In the genomic region with DNA sequence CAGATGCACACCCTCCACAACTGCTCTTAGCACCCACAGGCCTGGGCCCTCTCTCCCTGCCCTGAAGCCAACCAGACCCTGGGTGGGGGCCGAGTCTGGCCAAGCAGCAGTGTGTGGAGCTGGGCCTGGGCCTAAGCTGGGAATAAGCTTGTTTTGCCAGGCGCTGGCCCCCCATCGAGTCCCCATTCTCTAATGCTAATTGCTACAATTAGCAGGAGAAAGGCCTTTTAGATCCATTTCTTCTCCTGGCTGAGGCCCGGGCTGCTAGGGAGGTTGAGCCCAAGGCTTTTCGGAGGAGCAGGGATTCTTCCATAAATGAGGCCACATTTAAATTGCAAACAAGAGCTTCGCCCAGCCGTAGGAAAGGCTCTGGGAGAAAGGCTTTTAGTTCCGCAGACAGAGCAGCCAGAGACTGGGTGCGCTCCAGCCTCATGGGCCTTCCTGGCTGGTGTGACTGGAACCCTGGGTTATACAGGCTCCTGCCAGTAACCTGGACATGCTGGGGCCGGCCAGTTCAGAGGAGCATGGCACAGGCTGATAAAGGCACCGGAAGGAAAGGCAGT, we compare ENCODE assay signal across 17 cellular contexts. TPM values are rescaled to one million over a fixed set of nuclear protein-coding genes. Genes with fewer than 3 reads are reported as not detected.
DNase-seq lines count a peak whose midpoint lies in the region; ATAC-seq and TF ChIP-seq lines count a peak whose summit lies in the region.
"Had no signal": no experiment of that assay in that cellular context is flagged by ENCODE, and none has a peak within 500 bp of the region (broad histone marks: within the 10 kb centered on the region; RNA-seq: fewer than 3 reads in every experiment).

No MANE protein-coding gene starts in this region.

- H3K27me3 ChIP-seq in left lung = no peaks in the 10 kb centered on the region
- no peaks in the 10 kb centered on the region for H3K27me3 ChIP-seq in suprapubic skin
- H3K27me3 ChIP-seq: cardiac muscle cell had no signal

- peaks cover 0 to 5% of the 10 kb centered on the region in 2 donors for H3K36me3 ChIP-seq in left lung
- H3K36me3 ChIP-seq in suprapubic skin = no peaks in the 10 kb centered on the region
- H3K36me3 ChIP-seq: cardiac muscle cell had no signal

- H3K27ac ChIP-seq in coronary artery (no peak overlapping the region), left lung (peak overlapping the region; percentile 13 to 23), suprapubic skin (no peak overlapping the region)

- intact Hi-C loops in left lung (cut with DNase I) = no loop called here

- H3K4me3 ChIP-seq in coronary artery (no peak overlapping the region), left lung (no peak overlapping the region), suprapubic skin (no peak overlapping the region)
- H3K4me3 ChIP-seq: cardiac muscle cell had no signal

- peak; percentile 55 for DNase-seq in activated effector memory CD4-positive, alpha-beta T cell treated with anti-CD3 and anti-CD28 coated beads, Interleukin-2, amount 50 U/mL, for 16 hours
- no peak for DNase-seq in activated effector memory CD4-positive, alpha-beta T cell treated with Interleukin-2 at 50 U/mL for 16 hours
- DNase-seq in coronary artery (ENCODE audit: low spot score) (peak; percentile 66), left lung (peak; percentile 25 to 62), suprapubic skin (ENCODE audit: low spot score in 2 of 2) (peak; percentile 44 to 62), SIG-M5 (lab: John Stamatoyannopoulos, UW) (no peak)
- no peak for DNase-seq in stimulated activated CD4-positive, alpha-beta T cell treated with anti-CD3 and anti-CD28 coated beads, Interleukin-1b, Interleukin-23, amount 100 ng/mL, for 48 hours
- DNase-seq: activated CD8-positive, alpha-beta memory T cell treated with anti-CD3 and anti-CD28 coated beads, Interleukin-2, amount 10 ng/mL, durations not matched to agents 7 days and 5 days; activated naive CD8-positive, alpha-beta T cell treated with anti-CD3 and anti-CD28 coated beads for 36 hours; CD8-positive, alpha-beta T cell; GDM1; natural killer cell; NCI-H1436; NCI-H510A treated with DMSO at 0.1 percent for 48 hours; stimulated activated naive CD8-positive, alpha-beta T cell treated with anti-CD3 and anti-CD28 coated beads, Interleukin-15, Interleukin-2, amounts not matched to agents 100 U/mL and 50 U/mL, for 24 hours had no signal

- TF ChIP-seq POLR2A in suprapubic skin (IDR thresholded peaks at IDR 0.05) = no peak

- no peak for TF ChIP-seq EP300 in suprapubic skin (IDR thresholded peaks at IDR 0.05)

- no peak for ATAC-seq in left lung
- ATAC-seq in GM21515 (IDR thresholded peaks at IDR 0.05; ENCODE audit: unreplicated experiment) = no peak
- ATAC-seq: activated CD8-positive, alpha-beta memory T cell treated with anti-CD3 and anti-CD28 coated beads, Interleukin-2, amount 10 ng/mL, durations not matched to agents 7 days and 5 days; CD8-positive, alpha-beta T cell; natural killer cell; stimulated activated naive CD8-positive, alpha-beta T cell treated with anti-CD3 and anti-CD28 coated beads, Interleukin-15, Interleukin-2, amounts not matched to agents 100 U/mL and 50 U/mL, for 24 hours had no signal

- TF ChIP-seq CTCF in coronary artery (IDR thresholded peaks at IDR 0.05) (no peak), left lung (IDR thresholded peaks at IDR 0.05) (no peak), suprapubic skin (IDR thresholded peaks at IDR 0.05) (no peak)

- H3K9me3 ChIP-seq in left lung = no peaks in the 10 kb centered on the region
- H3K9me3 ChIP-seq in suprapubic skin = no peaks in the 10 kb centered on the region

- H3K4me1 ChIP-seq in left lung (peaks cover 7 to 22% of the 10 kb centered on the region in 2 donors), suprapubic skin (peaks cover 19% of the 10 kb centered on the region)

- WGBS in suprapubic skin = 85% methylated on average over 7 of the region's 11 CpGs

RNA-seq across cellular contexts. Expression of a gene that starts 6.4 kb away (rescaled TPM):
- total RNA-seq in left lung = 1 to 10 TPM; 2.5 to 2.6 TPM
- total RNA-seq in suprapubic skin = 1 to 10 TPM; 2.5 to 4.5 (median 3.1) TPM

Comparison
In these comparisons a context has a peak if more than half of its experiments do, and no peak if none do; other contexts are left out.
1. DNase-seq: peak in activated effector memory CD4-positive, alpha-beta T cell treated with anti-CD3 and anti-CD28 coated beads, Interleukin-2, amount 50 U/mL, for 16 hours (single experiment), coronary artery (single experiment), left lung (2 of 2) and suprapubic skin (2 of 2); none in activated effector memory CD4-positive, alpha-beta T cell treated with Interleukin-2 at 50 U/mL for 16 hours (single experiment), SIG-M5 (single experiment) and stimulated activated CD4-positive, alpha-beta T cell treated with anti-CD3 and anti-CD28 coated beads, Interleukin-1b, Interleukin-23, amount 100 ng/mL, for 48 hours (single experiment).
2. H3K27ac ChIP-seq: peak in left lung (2 of 2); none in coronary artery (0 of 2) and suprapubic skin (single experiment).